Comparison of ENCODE assay signal across 23 cellular contexts in genomic region chr17:30207655-30208054, GRCh38. TPM values are rescaled to one million over a fixed set of nuclear protein-coding genes. Genes with fewer than 3 reads are reported as not detected.
"Had no signal": no experiment of that assay in that cellular context is flagged by ENCODE, and none has a peak within 500 bp of the region (broad histone marks: within the 10 kb centered on the region; RNA-seq: fewer than 3 reads in every experiment).

No MANE protein-coding gene starts in this region.

- H3K27ac ChIP-seq: hepatocyte, psoas muscle, right atrium auricular region, stomach, suprapubic skin, tibial nerve had no signal

- H3K27me3 ChIP-seq: hepatocyte, right atrium auricular region, tibial nerve had no signal

- H3K4me3 Mint-ChIP-seq: activated naive CD4-positive, alpha-beta T cell treated with anti-CD3 and anti-CD28 coated beads, Interleukin-2, amount 10 ng/mL, durations not matched to agents 7 days and 5 days; activated T-cell treated with anti-CD3 and anti-CD28 coated beads, Interleukin-2, amount 50 U/mL, for 72 hours; natural killer cell treated with Interleukin-12 subunit alpha and Interleukin-12 subunit beta and Interleukin-15 and Interleukin-18, amount 100 ng/mL, for 72 hours had no signal

- H3K9me3 Mint-ChIP-seq: activated naive CD4-positive, alpha-beta T cell treated with anti-CD3 and anti-CD28 coated beads, Interleukin-2, amount 10 ng/mL, durations not matched to agents 7 days and 5 days; activated T-cell treated with anti-CD3 and anti-CD28 coated beads, Interleukin-2, amount 50 U/mL, for 72 hours; natural killer cell treated with Interleukin-12 subunit alpha and Interleukin-12 subunit beta and Interleukin-15 and Interleukin-18, amount 100 ng/mL, for 72 hours had no signal

- H2AFZ ChIP-seq: hepatocyte had no signal

- H3K4me2 ChIP-seq: hepatocyte had no signal

- H3K4me3 ChIP-seq: hepatocyte, psoas muscle, right atrium auricular region, stomach, suprapubic skin, tibial nerve had no signal

- H3K9me3 ChIP-seq: psoas muscle, right atrium auricular region, stomach, suprapubic skin, tibial nerve had no signal

- H3K27ac Mint-ChIP-seq: activated naive CD4-positive, alpha-beta T cell treated with anti-CD3 and anti-CD28 coated beads, Interleukin-2, amount 10 ng/mL, durations not matched to agents 7 days and 5 days; activated T-cell treated with anti-CD3 and anti-CD28 coated beads, Interleukin-2, amount 50 U/mL, for 72 hours; natural killer cell treated with Interleukin-12 subunit alpha and Interleukin-12 subunit beta and Interleukin-15 and Interleukin-18, amount 100 ng/mL, for 72 hours had no signal

- H3K36me3 Mint-ChIP-seq: activated naive CD4-positive, alpha-beta T cell treated with anti-CD3 and anti-CD28 coated beads, Interleukin-2, amount 10 ng/mL, durations not matched to agents 7 days and 5 days; natural killer cell treated with Interleukin-12 subunit alpha and Interleukin-12 subunit beta and Interleukin-15 and Interleukin-18, amount 100 ng/mL, for 72 hours had no signal

- H3K79me2 ChIP-seq: hepatocyte had no signal

- H3K36me3 ChIP-seq: right atrium auricular region, stomach, suprapubic skin, tibial nerve had no signal

- H3K4me1 ChIP-seq: psoas muscle, right atrium auricular region, stomach, suprapubic skin, tibial nerve had no signal

- DNase-seq: activated CD4-positive, alpha-beta T cell treated with anti-CD3 and anti-CD28 coated beads for 1 hour; activated CD4-positive, alpha-beta T cell treated with anti-CD3 and anti-CD28 coated beads, Interleukin-2, amount 50 U/mL, for 1 hour; activated effector memory CD4-positive, alpha-beta T cell treated with Interleukin-2 at 50 U/mL for 16 hours; activated naive CD4-positive, alpha-beta T cell treated with anti-CD3 and anti-CD28 coated beads, Interleukin-2, amount 10 ng/mL, durations not matched to agents 7 days and 5 days; activated T-cell treated with anti-CD3 and anti-CD28 coated beads, Interleukin-2, amount 50 U/mL, for 72 hours; amygdala; cerebellar nuclear complex; cortex of kidney; effector CD8-positive, alpha-beta T cell; foreskin melanocyte; glutamatergic neuron; left ventricle myocardium superior; psoas muscle; stimulated activated CD4-positive, alpha-beta T cell treated with anti-CD3 and anti-CD28 coated beads, Interleukin-12 subunit alpha, Interleukin-12 subunit beta, amount 100 ng/mL, for 4 hours; stimulated activated CD4-positive, alpha-beta T cell treated with anti-CD3 and anti-CD28 coated beads, Interleukin-4, amount 100 ng/mL, for 4 hours; stomach; T-helper 9 cell had no signal

RNA-seq across cellular contexts. Expression of gene SLC6A4, which starts 27.8 kb away (rescaled TPM):
- total RNA-seq: left ventricle myocardium superior; psoas muscle; T-helper 1 cell treated with Interleukin-12 subunit alpha and Interleukin-12 subunit beta and Interleukin-4 antibody, amounts not matched to agents 30 ng/mL and 1 ng/mL, for 36 hours had no signal
